Comparison of ENCODE assay signal across 26 cellular contexts in the genomic region with DNA sequence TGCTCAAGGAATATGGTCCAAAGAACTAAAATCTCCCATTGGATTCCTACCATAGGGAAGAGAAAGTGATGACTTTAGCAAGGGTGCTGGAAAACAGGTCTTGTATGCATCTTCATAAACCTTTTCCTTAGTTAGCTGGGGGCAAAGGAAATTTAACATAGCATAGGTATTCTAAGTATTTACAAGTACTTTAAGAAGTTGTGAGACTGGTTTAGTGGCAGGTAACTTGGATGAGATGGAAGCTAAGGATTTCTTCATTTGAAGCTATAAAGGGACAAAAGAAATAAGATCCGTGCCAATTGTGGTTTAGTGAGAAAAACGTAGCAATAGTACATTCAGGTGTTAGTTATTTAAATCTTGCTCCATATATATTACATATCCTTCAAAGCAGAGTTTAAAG.
"Had no signal": no experiment of that assay in that cellular context is flagged by ENCODE, and none has a peak within 500 bp of the region (broad histone marks: within the 10 kb centered on the region; RNA-seq: fewer than 3 reads in every experiment).

No MANE protein-coding gene starts in this region.

- H3K4me1 ChIP-seq: ascending aorta, heart right ventricle, pancreas, stomach, transverse colon had no signal

- H3K36me3 ChIP-seq: ascending aorta, heart right ventricle, pancreas, stomach, transverse colon had no signal

- ATAC-seq: effector memory CD8-positive, alpha-beta T cell; esophagus mucosa; heart right ventricle; left ventricle myocardium superior; naive thymus-derived CD8-positive, alpha-beta T cell; pancreas; psoas muscle; stimulated activated memory B cell treated with anti-CD40 and anti-IgM and Interleukin-4, amounts not matched to agents 10 μg/mL and 1 μg/mL and 100 μg/mL, for 72 hours had no signal

- H3K27ac ChIP-seq: ascending aorta, heart right ventricle, pancreas, psoas muscle, stomach, transverse colon had no signal

- H3K4me2 ChIP-seq: smooth muscle cell had no signal

- H3K27me3 ChIP-seq: ascending aorta, heart right ventricle, pancreas, stomach, transverse colon had no signal

- H3K9me3 ChIP-seq: ascending aorta, pancreas, psoas muscle, stomach, transverse colon had no signal

- H3K4me3 ChIP-seq: ascending aorta, heart right ventricle, pancreas, psoas muscle, smooth muscle cell, stomach, transverse colon had no signal

- DNase-seq: activated CD4-positive, alpha-beta T cell treated with anti-CD3 and anti-CD28 coated beads for 4 hours; activated CD4-positive, alpha-beta T cell treated with anti-CD3 and anti-CD28 coated beads, Interleukin-2, amount 50 U/mL, for 4 hours; activated effector memory CD4-positive, alpha-beta T cell treated with anti-CD3 and anti-CD28 coated beads, Interleukin-2, amount 50 U/mL, for 16 hours; activated naive CD4-positive, alpha-beta T cell treated with anti-CD3 and anti-CD28 coated beads, Interleukin-2, amount 10 ng/mL, durations not matched to agents 7 days and 5 days; activated naive CD8-positive, alpha-beta T cell treated with anti-CD3 and anti-CD28 coated beads, Interleukin-2, amount 10 ng/mL, durations not matched to agents 7 days and 5 days; activated T-cell treated with anti-CD3 and anti-CD28 coated beads for 4 hours; caudate nucleus; cortex of kidney; effector memory CD8-positive, alpha-beta T cell; foreskin melanocyte; heart right ventricle; left ventricle myocardium superior; naive thymus-derived CD8-positive, alpha-beta T cell; nucleus accumbens; pancreas; psoas muscle; stimulated activated CD4-positive, alpha-beta T cell treated with anti-CD3 and anti-CD28 coated beads, Interleukin-1b, Interleukin-23, amount 100 ng/mL, for 48 hours; stimulated activated CD4-positive, alpha-beta T cell treated with anti-CD3 and anti-CD28 coated beads, Interleukin-4, amount 100 ng/mL, for 4 hours; stimulated activated CD8-positive, alpha-beta memory T cell treated with anti-CD3 and anti-CD28 coated beads, Interleukin-4, amount 100 ng/mL, for 48 hours; stomach; T-helper 1 cell; transverse colon had no signal
